In genomic region chr22:44181912-44182590, GRCh38 we compare ENCODE assay signal across 10 cellular contexts. TPM values are rescaled to one million over a fixed set of nuclear protein-coding genes. Genes with fewer than 3 reads are reported as not detected.
DNase-seq lines count a peak whose midpoint lies in the region; ATAC-seq and TF ChIP-seq lines count a peak whose summit lies in the region.
"Had no signal": no experiment of that assay in that cellular context is flagged by ENCODE, and none has a peak within 500 bp of the region (broad histone marks: within the 10 kb centered on the region; RNA-seq: fewer than 3 reads in every experiment).

No MANE protein-coding gene starts in this region.

- H3K9me3 Mint-ChIP-seq in MCF 10A (ENCODE audit: unreplicated experiment), result no peaks in the 10 kb centered on the region
- no peaks in the 10 kb centered on the region for H3K9me3 Mint-ChIP-seq in activated naive CD8-positive, alpha-beta T cell treated with anti-CD3 and anti-CD28 coated beads for 36 hours

- WGBS in aorta, 2 donors, result 82 to 85% methylated on average over 17 of the region's 17 CpGs

- peaks cover 14% of the 10 kb centered on the region for H3K4me1 Mint-ChIP-seq in MCF 10A (ENCODE audit: insufficient read depth, unreplicated experiment)
- H3K4me1 Mint-ChIP-seq in activated naive CD8-positive, alpha-beta T cell treated with anti-CD3 and anti-CD28 coated beads for 36 hours, result peaks cover 27% of the 10 kb centered on the region

- intact Hi-C loops in breast epithelium (cut with DNase I; ENCODE audit: low total_unique reads) (no loop called here), MCF 10A (cut with micrococcal nuclease) (no loop called here), mucosa of descending colon (cut with DNase I, micrococcal nuclease) (no loop called here), aorta (cut with DNase I) (no loop called here), PC-9 (cut with micrococcal nuclease; ENCODE audit: unreplicated experiment) (no loop called here)

- H3F3A ChIP-seq in PC-9 (ENCODE audit: insufficient read depth, low read depth), result no peaks in the 10 kb centered on the region

- H4K20me1 ChIP-seq in PC-9 (ENCODE audit: insufficient read depth), result no peaks in the 10 kb centered on the region

- H3K79me2 ChIP-seq in PC-9 (ENCODE audit: low read depth), result no peaks in the 10 kb centered on the region

- H2AFZ ChIP-seq in PC-9, result no peak overlapping the region

- BruUV-seq in MCF 10A (replicated peaks; lab: Mats Ljungman, UMichigan) (no TSS peak), PC-9 (replicated peaks; lab: Mats Ljungman, UMichigan) (no TSS peak)

- peaks cover 72% of the 10 kb centered on the region for H3K27me3 Mint-ChIP-seq in MCF 10A (ENCODE audit: insufficient read depth, unreplicated experiment)
- H3K27me3 Mint-ChIP-seq in activated naive CD8-positive, alpha-beta T cell treated with anti-CD3 and anti-CD28 coated beads for 36 hours, result no peaks in the 10 kb centered on the region

- no peaks in the 10 kb centered on the region for H3K9me2 ChIP-seq in PC-9 (ENCODE audit: insufficient read depth)

- H3K4me3 ChIP-seq in breast epithelium (peak overlapping the region; percentile 25 to 49 (median 39)), mucosa of descending colon (no peak overlapping the region), aorta (ENCODE audit: low read length in 2 of 2) (no peak overlapping the region), PC-9 (no peak overlapping the region)

- no peak for TF ChIP-seq POLR2A in breast epithelium (IDR thresholded peaks at IDR 0.05)

- H3K27me3 ChIP-seq in breast epithelium (peaks cover 0 to 48% of the 10 kb centered on the region in 2 donors), aorta (ENCODE audit: control insufficient read depth in 1 of 2, insufficient read depth in 2 of 2, low read length in 1 of 2) (no peaks in the 10 kb centered on the region), PC-9 (ENCODE audit: insufficient read depth, low read depth) (peaks cover 60% of the 10 kb centered on the region; the same call in 1 of the 2 replicates)

- no peak overlapping the region for H3K4me3 Mint-ChIP-seq in MCF 10A (ENCODE audit: unreplicated experiment)
- peak overlapping the region; percentile 97 for H3K4me3 Mint-ChIP-seq in activated naive CD8-positive, alpha-beta T cell treated with anti-CD3 and anti-CD28 coated beads for 36 hours

- H3K27ac ChIP-seq in breast epithelium (no peak overlapping the region), aorta (ENCODE audit: low read depth in 1 of 2, low read length in 2 of 2) (no peak overlapping the region), PC-9 (no peak overlapping the region)

- DNase-seq in breast epithelium (ENCODE audit: low spot score in 2 of 2) (no peak), MCF 10A (ENCODE audit: unreplicated experiment) (no peak), mucosa of descending colon (no peak), aorta (peak in 1 of 2 donors; percentile 51), SK-N-DZ (ENCODE audit: low spot score) (no peak), PC-9 (no peak)
- peak; percentile 47 for DNase-seq in activated naive CD8-positive, alpha-beta T cell treated with anti-CD3 and anti-CD28 coated beads for 36 hours
- DNase-seq: NCI-H1092 treated with DMSO at 0.1 percent for 48 hours had no signal

- H3K4me1 ChIP-seq in breast epithelium (no peaks in the 10 kb centered on the region), mucosa of descending colon (ENCODE audit: low read depth) (no peaks in the 10 kb centered on the region), aorta (ENCODE audit: control insufficient read depth in 1 of 2, insufficient read depth in 2 of 2, low read length in 2 of 2) (no peaks in the 10 kb centered on the region), PC-9 (replicated peaks; ENCODE audit: insufficient read depth) (no peaks in the 10 kb centered on the region)

- ATAC-seq in mucosa of descending colon (peak; percentile 16), aorta (ENCODE audit: low FRiP score) (peak; percentile 30), GM21360 (IDR thresholded peaks at IDR 0.05; ENCODE audit: unreplicated experiment) (no peak)

- H3K36me3 ChIP-seq in breast epithelium (no peaks in the 10 kb centered on the region), mucosa of descending colon (ENCODE audit: low read depth) (no peaks in the 10 kb centered on the region), aorta (ENCODE audit: control insufficient read depth in 1 of 2, insufficient read depth in 2 of 2, low read length in 1 of 2) (no peaks in the 10 kb centered on the region), PC-9 (ENCODE audit: low read depth) (no peaks in the 10 kb centered on the region)

- H3K27ac Mint-ChIP-seq in MCF 10A (ENCODE audit: low read depth, unreplicated experiment), result no peak overlapping the region
- peak overlapping the region; percentile 92 for H3K27ac Mint-ChIP-seq in activated naive CD8-positive, alpha-beta T cell treated with anti-CD3 and anti-CD28 coated beads for 36 hours

- CTCF ChIA-PET in MCF 10A (lab: Yijun Ruan, JAX), result no interaction called here
- CTCF ChIA-PET in PC-9 (lab: Charles Lee), result no interaction called here

- H3K4me2 ChIP-seq in PC-9, result no peak overlapping the region

- TF ChIP-seq CTCF in breast epithelium (IDR thresholded peaks at IDR 0.05) (no peak), MCF 10A (IDR thresholded peaks at IDR 0.05; ENCODE audit: unreplicated experiment) (no peak), mucosa of descending colon (IDR thresholded peaks at IDR 0.05) (no peak), PC-9 (conservative IDR thresholded peaks at IDR 0.05) (no peak)

- H3K36me3 Mint-ChIP-seq in MCF 10A (ENCODE audit: insufficient read depth, unreplicated experiment), result no peaks in the 10 kb centered on the region
- H3K36me3 Mint-ChIP-seq in activated naive CD8-positive, alpha-beta T cell treated with anti-CD3 and anti-CD28 coated beads for 36 hours, result peaks cover 15% of the 10 kb centered on the region

- POLR2A ChIA-PET in MCF 10A (lab: Yijun Ruan, JAX) (no interaction called here), PC-9 (lab: Charles Lee; ENCODE audit: unreplicated experiment) (no interaction called here)

- H3K9me3 ChIP-seq in breast epithelium (no peaks in the 10 kb centered on the region), mucosa of descending colon (no peaks in the 10 kb centered on the region), aorta (ENCODE audit: control insufficient read depth, low read length) (no peaks in the 10 kb centered on the region), PC-9 (ENCODE audit: insufficient read depth, low read depth) (no peaks in the 10 kb centered on the region)

RNA-seq across cellular contexts. Expression of gene PARVG, which starts 1.3 kb away (rescaled TPM):
- 10 to 100 TPM; 10.2 to 39.2 (median 26.2) TPM for total RNA-seq in breast epithelium
- 0.23 TPM in 1 of 2 replicates, not detected in the other for total RNA-seq in MCF 10A (2022)
- total RNA-seq in activated naive CD8-positive, alpha-beta T cell treated with anti-CD3 and anti-CD28 coated beads for 36 hours, result 10 to 100 TPM; 68.7 to 72.9 TPM
- 1 to 10 TPM; 5.8 to 9.7 (median 8.1) TPM for total RNA-seq in mucosa of descending colon
- 10 to 100 TPM; 15.2 to 29.7 TPM for total RNA-seq in aorta
- 10 to 100 TPM in 1 of 2 donors, 1 to 10 TPM in 1; 3.5 to 17.5 TPM for polyA plus RNA-seq in aorta
- polyA plus RNA-seq in SK-N-DZ (2014; cell fraction: cytosol; rRNA removed), result not detected in 2 replicates
- not detected in 2 replicates for polyA plus RNA-seq in SK-N-DZ (2014; cell fraction: nucleus; rRNA removed)
- total RNA-seq in PC-9 (2021), result 0.20 TPM in 1 of 2 replicates, not detected in the other
- polyA plus RNA-seq: BJ had no signal

Comparison
In these comparisons a context has a peak if more than half of its experiments do, and no peak if none do; other contexts are left out.
1. H3K4me3 ChIP-seq: peak in breast epithelium (3 of 3); none in mucosa of descending colon (single experiment), aorta (0 of 2) and PC-9 (single experiment).